ENCODE assay signal across 8 cellular contexts in genomic region chr13:30679483-30680330, GRCh38. TPM values are rescaled to one million over a fixed set of nuclear protein-coding genes. Genes with fewer than 3 reads are reported as not detected.
DNase-seq lines count a peak whose midpoint lies in the region; ATAC-seq lines count a peak whose summit lies in the region.

No MANE protein-coding gene starts in this region.

- in situ Hi-C loops in SK-MEL-5 (cut with HindIII; ENCODE audit: low pct_unique_long_range_greater_than_20kb, low sequenced_read_pairs), result no loop called here

- H3K27ac ChIP-seq in caudate nucleus (ENCODE audit: low read depth, low read length), result peak overlapping the region; percentile 52

- peak; percentile 66 for DNase-seq in activated effector memory CD4-positive, alpha-beta T cell treated with anti-CD3 and anti-CD28 coated beads, Interleukin-2, amount 50 U/mL, for 16 hours
- no peak for DNase-seq in activated effector memory CD4-positive, alpha-beta T cell treated with Interleukin-2 at 50 U/mL for 16 hours
- DNase-seq in SK-MEL-5 (ENCODE audit: low read depth, low spot score), result peak; percentile 63
- DNase-seq in caudate nucleus (lab: John Stamatoyannopoulos, UW), result peak in 28 of 61 donors; percentile 7 to 80 (median 22)
- peak; percentile 60 for DNase-seq in medulla oblongata (ENCODE audit: extremely low spot score)
- no peak for DNase-seq in NCI-H2081 (lab: John Stamatoyannopoulos, UW)
- no peak for DNase-seq in globus pallidus (ENCODE audit: low spot score)

- ATAC-seq in HG03280 (IDR thresholded peaks at IDR 0.05; ENCODE audit: unreplicated experiment), result peak; percentile 52

RNA-seq across cellular contexts. Expression of gene ALOX5AP, which starts 55.6 kb away (rescaled TPM):
- 0.24 TPM in 1 of 2 replicates, not detected in the other for total RNA-seq in SK-MEL-5 (2014; rRNA removed; shearing (Covaris generic))
- polyA plus RNA-seq in SK-MEL-5 (2015; cell fraction: cytosol; rRNA removed), result not detected in 2 replicates
- not detected in 2 replicates for polyA plus RNA-seq in SK-MEL-5 (2015; cell fraction: nucleus; rRNA removed)

Comparison
In these comparisons a context has a peak if more than half of its experiments do, and no peak if none do; other contexts are left out.
1. DNase-seq: peak in activated effector memory CD4-positive, alpha-beta T cell treated with anti-CD3 and anti-CD28 coated beads, Interleukin-2, amount 50 U/mL, for 16 hours (single experiment), SK-MEL-5 (single experiment) and medulla oblongata (single experiment); none in activated effector memory CD4-positive, alpha-beta T cell treated with Interleukin-2 at 50 U/mL for 16 hours (single experiment), NCI-H2081 (0 of 2) and globus pallidus (single experiment).